Comparison of ENCODE assay signal across 16 cellular contexts in the genomic region with DNA sequence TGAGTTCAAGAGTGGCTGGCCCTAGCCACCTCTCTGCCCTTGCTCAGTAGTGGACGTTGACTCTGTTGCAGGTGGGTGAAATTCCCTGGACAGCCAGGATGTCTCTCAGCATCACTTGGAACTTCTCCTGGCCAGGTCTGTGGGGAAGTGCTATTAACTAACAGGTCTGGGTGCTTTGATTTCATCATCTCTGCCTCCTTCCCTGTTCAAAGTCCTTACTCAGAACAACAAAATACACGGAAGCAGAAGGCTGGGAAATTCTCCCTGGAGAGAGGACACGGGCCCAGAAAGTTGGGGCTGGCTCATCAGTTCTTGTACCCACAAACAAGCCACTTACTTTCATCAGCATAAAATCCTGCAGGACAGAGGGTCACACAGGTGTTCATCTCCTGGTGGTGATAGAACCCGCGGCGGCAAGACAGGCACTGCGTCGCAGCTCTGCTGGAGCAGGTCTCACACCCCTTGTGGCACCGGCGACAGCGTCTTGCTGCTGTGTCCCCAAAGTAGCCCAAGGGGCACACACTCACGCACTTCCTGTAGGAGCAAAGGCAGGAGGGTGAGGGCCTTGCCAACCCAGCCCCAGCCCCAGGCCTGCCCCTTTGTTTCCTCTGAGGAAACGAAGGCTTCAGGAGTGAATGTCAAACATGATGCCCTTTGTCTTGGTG. TPM values are rescaled to one million over a fixed set of nuclear protein-coding genes. Genes with fewer than 3 reads are reported as not detected.
A peak's percentile ranks its signal among the peaks of the same experiment; 100 is the strongest.
DNase-seq lines count a peak whose midpoint lies in the region; ATAC-seq and TF ChIP-seq lines count a peak whose summit lies in the region.
"Had no signal": no experiment of that assay in that cellular context is flagged by ENCODE, and none has a peak within 500 bp of the region (broad histone marks: within the 10 kb centered on the region; RNA-seq: fewer than 3 reads in every experiment).

No MANE protein-coding gene starts in this region.

- H3K79me2 ChIP-seq in OCI-LY7 (ENCODE audit: insufficient read depth, low read depth, low read length), result no peaks in the 10 kb centered on the region

- CTCF ChIA-PET in OCI-LY7 (lab: Charles Lee; ENCODE audit: unreplicated experiment), result no interaction called here

- peaks cover 54 to 58% of the 10 kb centered on the region in 2 donors for H3K27me3 Mint-ChIP-seq in stimulated activated naive B cell treated with anti-CD40 and anti-IgM and Interleukin-4, amounts not matched to agents 10 μg/mL and 1 μg/mL and 100 μg/mL, for 72 hours

- no peaks in the 10 kb centered on the region for H3K36me3 Mint-ChIP-seq in stimulated activated naive B cell treated with anti-CD40 and anti-IgM and Interleukin-4, amounts not matched to agents 10 μg/mL and 1 μg/mL and 100 μg/mL, for 72 hours
- H3K36me3 Mint-ChIP-seq: CD4-positive, alpha-beta memory T cell had no signal

- no peak overlapping the region for H2AFZ ChIP-seq in OCI-LY7 (ENCODE audit: low read length)
- H2AFZ ChIP-seq: GM23338 had no signal

- no peak for TF ChIP-seq POLR2A in spleen (IDR thresholded peaks at IDR 0.05)

- H3K36me3 ChIP-seq in mucosa of descending colon (ENCODE audit: low read depth) (no peaks in the 10 kb centered on the region), spleen (peaks cover 0 to 100% (median 13%) of the 10 kb centered on the region in 6 donors), OCI-LY7 (ENCODE audit: insufficient read depth, low read length) (no peaks in the 10 kb centered on the region)
- H3K36me3 ChIP-seq: SJCRH30 had no signal

- H3K4me3 ChIP-seq in mucosa of descending colon (no peak overlapping the region), spleen (no peak overlapping the region), OCI-LY7 (ENCODE audit: low read depth, low read length, poor library complexity, severe bottlenecking) (no peak overlapping the region)
- H3K4me3 ChIP-seq: GM23338, SJCRH30 had no signal

- H3K9me3 ChIP-seq in mucosa of descending colon, result no peaks in the 10 kb centered on the region
- H3K9me3 ChIP-seq in spleen, result no peaks in the 10 kb centered on the region
- H3K9me3 ChIP-seq in OCI-LY7 (ENCODE audit: low read length), result no peaks in the 10 kb centered on the region
- H3K9me3 ChIP-seq: SJCRH30 had no signal

- ATAC-seq in esophagus mucosa (peak; percentile 22), mucosa of descending colon (peak; percentile 93)
- no peak for ATAC-seq in stimulated activated naive B cell treated with anti-CD40 and anti-IgM and Interleukin-4, amounts not matched to agents 10 μg/mL and 1 μg/mL and 100 μg/mL, for 72 hours (replicated peaks)
- ATAC-seq: GM23338 had no signal

- 79 to 87% (median 82%) methylated on average over 11 to 13 of the region's 13 CpGs for WGBS in spleen, 5 donors

- intact Hi-C loops in mucosa of descending colon (cut with DNase I, micrococcal nuclease), result no loop called here
- intact Hi-C loops in spleen (cut with DNase I; ENCODE audit: low total_unique reads), result no loop called here
- intact Hi-C loops in OCI-LY7 (cut with micrococcal nuclease; ENCODE audit: unreplicated experiment), result no loop called here

- H3K4me2 ChIP-seq in OCI-LY7 (ENCODE audit: low read length), result no peak overlapping the region
- H3K4me2 ChIP-seq: GM23338 had no signal

- no TSS peak for BruUV-seq in OCI-LY7 (replicated peaks; lab: Mats Ljungman, UMichigan)

- POLR2A ChIA-PET in OCI-LY7 (lab: Charles Lee), result no interaction called here

- TF ChIP-seq CTCF in mucosa of descending colon (IDR thresholded peaks at IDR 0.05) (no peak), spleen (IDR thresholded peaks at IDR 0.05 in 8 of 11, conservative IDR thresholded peaks at IDR 0.05 in 3 of 11) (no peak), OCI-LY7 (conservative IDR thresholded peaks at IDR 0.05; ENCODE audit: low read length) (no peak)

- DNase-seq in HuH-7 (ENCODE audit: low spot score), result peak; percentile 83
- DNase-seq in mucosa of descending colon, result peak in 1 of 3 donors; percentile 34
- DNase-seq in spleen, result peak; percentile 61
- DNase-seq in stimulated activated naive B cell treated with anti-CD40 and anti-IgM and Interleukin-4, amounts not matched to agents 10 μg/mL and 1 μg/mL and 100 μg/mL, for 72 hours, result no peak
- no peak for DNase-seq in OCI-LY7 (ENCODE audit: low spot score)
- DNase-seq in NCI-H128 (lab: John Stamatoyannopoulos, UW; ENCODE audit: unreplicated experiment), result no peak
- no peak for DNase-seq in anterior cingulate cortex (lab: John Stamatoyannopoulos, UW)
- DNase-seq: CD4-positive, alpha-beta memory T cell; GF-D8; HFFc6; NCI-H146; NCI-H2081 treated with DMSO at 0.1 percent for 48 hours; NCI-H524; SJCRH30 had no signal

- no peaks in the 10 kb centered on the region for H3K9me2 ChIP-seq in OCI-LY7 (ENCODE audit: insufficient read depth, low read length)

- H4K20me1 ChIP-seq in OCI-LY7 (ENCODE audit: insufficient read depth, low read length), result no peaks in the 10 kb centered on the region

- H3K4me1 ChIP-seq in mucosa of descending colon (ENCODE audit: low read depth) (peaks cover 3% of the 10 kb centered on the region), spleen (peaks cover 0 to 19% (median 12%) of the 10 kb centered on the region in 6 donors), OCI-LY7 (ENCODE audit: insufficient read depth, low read length, poor library complexity, severe bottlenecking) (no peaks in the 10 kb centered on the region)

- H3K4me1 Mint-ChIP-seq in stimulated activated naive B cell treated with anti-CD40 and anti-IgM and Interleukin-4, amounts not matched to agents 10 μg/mL and 1 μg/mL and 100 μg/mL, for 72 hours, result peaks cover 6 to 12% of the 10 kb centered on the region in 2 donors

- H3K27ac ChIP-seq in spleen, result peak overlapping the region in 1 of 8 donors; percentile 17
- H3K27ac ChIP-seq in OCI-LY7 (ENCODE audit: low read depth, low read length, poor library complexity, severe bottlenecking), result no peak overlapping the region
- H3K27ac ChIP-seq: SJCRH30 had no signal

- peaks cover 0 to 46% (median 0%) of the 10 kb centered on the region in 7 donors for H3K27me3 ChIP-seq in spleen (replicated peaks in 1 of 7)
- H3K27me3 ChIP-seq: SJCRH30 had no signal

- no peaks in the 10 kb centered on the region for H3K9me3 Mint-ChIP-seq in stimulated activated naive B cell treated with anti-CD40 and anti-IgM and Interleukin-4, amounts not matched to agents 10 μg/mL and 1 μg/mL and 100 μg/mL, for 72 hours
- H3K9me3 Mint-ChIP-seq: CD4-positive, alpha-beta memory T cell; GM23338; HFFc6 had no signal

- H3K4me3 Mint-ChIP-seq in stimulated activated naive B cell treated with anti-CD40 and anti-IgM and Interleukin-4, amounts not matched to agents 10 μg/mL and 1 μg/mL and 100 μg/mL, for 72 hours, result no peak overlapping the region
- H3K4me3 Mint-ChIP-seq: CD4-positive, alpha-beta memory T cell; GM23338; HFFc6 had no signal

- no peak overlapping the region for H3K27ac Mint-ChIP-seq in stimulated activated naive B cell treated with anti-CD40 and anti-IgM and Interleukin-4, amounts not matched to agents 10 μg/mL and 1 μg/mL and 100 μg/mL, for 72 hours
- H3K27ac Mint-ChIP-seq: CD4-positive, alpha-beta memory T cell; GM23338; HFFc6 had no signal

RNA-seq across cellular contexts. Expression of gene SNRPA1, which starts 29.6 kb away (rescaled TPM):
- total RNA-seq in esophagus mucosa, result 44.5 TPM
- total RNA-seq in mucosa of descending colon, result 10 to 100 TPM; 41.5 to 55.1 (median 52.1) TPM
- total RNA-seq in spleen, result 10 to 100 TPM; 56.2 to 85.4 (median 68.8) TPM
- polyA plus RNA-seq in spleen, result 10 to 100 TPM; 74.6 to 75.1 (median 74.7) TPM
- total RNA-seq in OCI-LY7 (2014; rRNA removed; shearing (Covaris generic)), result 54.3 and 70.9 TPM in 2 replicates
- total RNA-seq in OCI-LY7 (2022), result 176 and 180 TPM in 2 replicates

RNA-seq across cellular contexts. Expression of gene SELENOS, which starts 47.4 kb away (rescaled TPM):
- total RNA-seq in esophagus mucosa (37.8 TPM), mucosa of descending colon (100 to 1,000 TPM in 2 of 3 donors, 10 to 100 TPM in 1; 78.7 to 118 (median 115) TPM), spleen (100 to 1,000 TPM in 1 of 7 donors, 10 to 100 TPM in 6; 47.3 to 109 (median 63.8) TPM), OCI-LY7 (2022) (36.1 and 36.5 TPM in 2 replicates)
- 10 to 100 TPM; 25.7 to 41.1 (median 39.7) TPM for polyA plus RNA-seq in spleen
- 29.1 and 31.1 TPM in 2 replicates for total RNA-seq in OCI-LY7 (2014; rRNA removed; shearing (Covaris generic))

Comparison
In these comparisons a context has a peak if more than half of its experiments do, and no peak if none do; other contexts are left out.
1. DNase-seq: peak in HuH-7 (single experiment) and spleen (single experiment); none in stimulated activated naive B cell treated with anti-CD40 and anti-IgM and Interleukin-4, amounts not matched to agents 10 μg/mL and 1 μg/mL and 100 μg/mL, for 72 hours (single experiment), OCI-LY7 (single experiment), NCI-H128 (single experiment) and anterior cingulate cortex (0 of 58).
2. ATAC-seq: peak in esophagus mucosa (single experiment) and mucosa of descending colon (single experiment); none in stimulated activated naive B cell treated with anti-CD40 and anti-IgM and Interleukin-4, amounts not matched to agents 10 μg/mL and 1 μg/mL and 100 μg/mL, for 72 hours (0 of 2).